ENCODE assay signal across 23 cellular contexts in genomic region chr10:68938884-68939283, GRCh38.
"Had no signal": no experiment of that assay in that cellular context is flagged by ENCODE, and none has a peak within 500 bp of the region (broad histone marks: within the 10 kb centered on the region; RNA-seq: fewer than 3 reads in every experiment).

No MANE protein-coding gene starts in this region.

- H3K27me3 Mint-ChIP-seq: activated CD4-positive, alpha-beta T cell treated with anti-CD3 and anti-CD28 coated beads, Interleukin-2, amount 10 ng/mL, durations not matched to agents 7 days and 5 days; dendritic cell treated with granulocyte-macrophage colony-stimulating factor and Interleukin-4, amounts not matched to agents 40 ng/mL and 50 ng/mL, for 4 days had no signal

- DNase-seq: activated CD4-positive, alpha-beta T cell treated with anti-CD3 and anti-CD28 coated beads, Interleukin-2, amount 10 ng/mL, durations not matched to agents 7 days and 5 days; activated CD4-positive, CD25-positive, alpha-beta regulatory T cell treated with anti-CD3 and anti-CD28 coated beads, Interleukin-2, amount 50 U/mL, for 72 hours; activated gamma-delta T cell; activated T-cell treated with anti-CD3 and anti-CD28 coated beads, Interleukin-2, amount 50 U/mL, for 1 hour; effector CD4-positive, alpha-beta T cell; foreskin fibroblast; left colon; lower lobe of right lung; mesendoderm; mucosa of descending colon; nephron progenitor cell; psoas muscle; right cardiac atrium; SK-N-SH; stimulated activated CD4-positive, alpha-beta T cell treated with anti-CD3 and anti-CD28 coated beads, Interleukin-1b, Interleukin-23, amount 100 ng/mL, for 48 hours; stimulated activated naive CD4-positive, alpha-beta T cell; upper lobe of right lung; WERI-Rb-1 had no signal

- H3K4me1 Mint-ChIP-seq: nephron progenitor cell had no signal

- H3K9me3 ChIP-seq: lower lobe of right lung, mucosa of descending colon, pancreas, psoas muscle, SK-N-SH, thyroid gland, upper lobe of right lung had no signal

- ATAC-seq: activated naive CD4-positive, alpha-beta T cell treated with anti-CD3 and anti-CD28 coated beads, Interleukin-2, amount 50 U/mL, for 72 hours; left colon; lower lobe of right lung; mucosa of descending colon; right cardiac atrium; upper lobe of right lung had no signal

- H3K27ac Mint-ChIP-seq: activated CD4-positive, alpha-beta T cell treated with anti-CD3 and anti-CD28 coated beads, Interleukin-2, amount 10 ng/mL, durations not matched to agents 7 days and 5 days; activated naive CD4-positive, alpha-beta T cell treated with anti-CD3 and anti-CD28 coated beads, Interleukin-2, amount 50 U/mL, for 72 hours; dendritic cell treated with granulocyte-macrophage colony-stimulating factor and Interleukin-4, amounts not matched to agents 40 ng/mL and 50 ng/mL, for 4 days; T-helper 2 cell treated with Interferon-gamma antibody and Interleukin-4, amounts not matched to agents 5 μg/mL and 100 μg/mL, for 36 hours had no signal

- H3K9me3 Mint-ChIP-seq: activated CD4-positive, alpha-beta T cell treated with anti-CD3 and anti-CD28 coated beads, Interleukin-2, amount 10 ng/mL, durations not matched to agents 7 days and 5 days; activated naive CD4-positive, alpha-beta T cell treated with anti-CD3 and anti-CD28 coated beads, Interleukin-2, amount 50 U/mL, for 72 hours; dendritic cell treated with granulocyte-macrophage colony-stimulating factor and Interleukin-4, amounts not matched to agents 40 ng/mL and 50 ng/mL, for 4 days; nephron progenitor cell; T-helper 2 cell treated with Interferon-gamma antibody and Interleukin-4, amounts not matched to agents 5 μg/mL and 100 μg/mL, for 36 hours had no signal

- H3K4me3 Mint-ChIP-seq: activated CD4-positive, alpha-beta T cell treated with anti-CD3 and anti-CD28 coated beads, Interleukin-2, amount 10 ng/mL, durations not matched to agents 7 days and 5 days; dendritic cell treated with granulocyte-macrophage colony-stimulating factor and Interleukin-4, amounts not matched to agents 40 ng/mL and 50 ng/mL, for 4 days; nephron progenitor cell; T-helper 2 cell treated with Interferon-gamma antibody and Interleukin-4, amounts not matched to agents 5 μg/mL and 100 μg/mL, for 36 hours had no signal
